In genomic region chr3:188348445-188349244, GRCh38 we compare ENCODE assay signal across 8 cellular contexts.
DNase-seq lines count a peak whose midpoint lies in the region; ATAC-seq and TF ChIP-seq lines count a peak whose summit lies in the region.

No MANE protein-coding gene starts in this region.

- DNase-seq in HT1080 (ENCODE audit: low read depth) (peak; percentile 89), body of pancreas (peak; percentile 60 to 73 (median 70)), kidney epithelial cell (ENCODE audit: low read depth) (peak; percentile 86), tibial artery (peak; percentile 77 to 78), KBM-7 (no peak), GM13976 (ENCODE audit: low spot score) (no peak), NCI-H2107 (lab: John Stamatoyannopoulos, UW) (no peak)

- H3K4me3 ChIP-seq in body of pancreas (no peak overlapping the region), kidney epithelial cell (ENCODE audit: low read depth, low read length) (no peak overlapping the region), tibial artery (no peak overlapping the region)

- ATAC-seq in body of pancreas (peak; percentile 80), GM19397 (IDR thresholded peaks at IDR 0.05; ENCODE audit: unreplicated experiment) (no peak)

- WGBS in body of pancreas, 2 donors = 40 to 46% methylated on average over 7 of the region's 7 CpGs

- H3K9me3 ChIP-seq in body of pancreas (no peaks in the 10 kb centered on the region), tibial artery (no peaks in the 10 kb centered on the region)

- intact Hi-C loops in body of pancreas (cut with DNase I) (no loop called here), tibial artery (cut with DNase I; ENCODE audit: low total_unique reads) (no loop called here)

- H3K27me3 ChIP-seq in body of pancreas (no peaks in the 10 kb centered on the region), kidney epithelial cell (ENCODE audit: control insufficient read depth, insufficient read depth, low read length) (no peaks in the 10 kb centered on the region), tibial artery (no peaks in the 10 kb centered on the region)

- H3K4me1 ChIP-seq in body of pancreas (peaks cover 43% of the 10 kb centered on the region), tibial artery (peaks cover 0 to 99% (median 41%) of the 10 kb centered on the region in 4 donors)

- no peak for TF ChIP-seq POLR2A in body of pancreas (IDR thresholded peaks at IDR 0.05)

- TF ChIP-seq CTCF in body of pancreas (IDR thresholded peaks at IDR 0.05) (no peak), kidney epithelial cell (IDR thresholded peaks at IDR 0.05; ENCODE audit: insufficient read depth, low read length, poor library complexity, severe bottlenecking) (no peak), tibial artery (IDR thresholded peaks at IDR 0.05) (no peak), GM13976 (IDR thresholded peaks at IDR 0.05; ENCODE audit: borderline replicate concordance, control extremely low read depth, extremely low read depth, insufficient read depth, missing control alignments) (no peak)

- H3K36me3 ChIP-seq in body of pancreas (replicated peaks in 1 of 2; ENCODE audit: insufficient read depth in 1 of 2, low read depth in 2 of 2) = no peaks in the 10 kb centered on the region
- H3K36me3 ChIP-seq in kidney epithelial cell (ENCODE audit: control insufficient read depth, insufficient read depth, low read length) = no peaks in the 10 kb centered on the region
- peaks cover 0 to 6% (median 0%) of the 10 kb centered on the region in 3 donors for H3K36me3 ChIP-seq in tibial artery

- in situ Hi-C loops in KBM-7 (cut with MboI; ENCODE audit: low pct_unique_long_range_greater_than_20kb, low sequenced_read_pairs) (no loop called here), GM13976 (cut with MboI; ENCODE audit: low sequenced_read_pairs, unreplicated experiment) (no loop called here)

- peak overlapping the region; percentile 27 to 66 (median 56) for H3K27ac ChIP-seq in body of pancreas
- peak overlapping the region; percentile 56 to 68 for H3K27ac ChIP-seq in tibial artery

Comparison
In these comparisons a context has a peak if more than half of its experiments do, and no peak if none do; other contexts are left out.
1. DNase-seq: peak in HT1080 (single experiment), body of pancreas (4 of 4), kidney epithelial cell (single experiment) and tibial artery (2 of 2); none in KBM-7 (single experiment), GM13976 (single experiment) and NCI-H2107 (single experiment).